21 cellular contexts compared by ENCODE assay signal in the genomic region with DNA sequence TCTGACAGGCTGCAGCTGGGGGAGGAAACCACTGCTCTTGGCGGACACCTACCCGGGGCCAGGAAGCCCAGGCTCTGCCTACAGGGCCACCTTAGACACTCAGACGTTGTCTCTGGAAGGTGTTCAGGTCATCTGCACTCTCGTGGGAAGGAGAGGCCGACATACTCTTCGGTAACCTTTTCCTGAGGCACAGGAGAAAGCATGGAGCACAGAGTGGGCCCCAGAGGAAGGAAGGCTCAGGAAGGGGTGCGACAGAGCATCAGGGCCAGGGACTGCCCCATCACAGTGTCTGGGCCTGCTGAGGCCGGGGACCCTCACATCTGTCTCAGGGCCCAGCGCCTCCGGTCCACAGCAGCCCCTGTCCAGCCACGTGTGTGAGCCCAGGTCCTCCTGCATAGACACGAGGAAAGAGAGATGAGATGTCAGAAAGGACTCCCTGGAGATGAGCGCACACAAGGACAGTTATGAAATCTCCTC. TPM values are rescaled to one million over a fixed set of nuclear protein-coding genes. Genes with fewer than 3 reads are reported as not detected.
A peak's percentile ranks its signal among the peaks of the same experiment; 100 is the strongest.
DNase-seq lines count a peak whose midpoint lies in the region; ATAC-seq and TF ChIP-seq lines count a peak whose summit lies in the region.
"Had no signal": no experiment of that assay in that cellular context is flagged by ENCODE, and none has a peak within 500 bp of the region (broad histone marks: within the 10 kb centered on the region; RNA-seq: fewer than 3 reads in every experiment).

No MANE protein-coding gene starts in this region.

- H3K27ac Mint-ChIP-seq in natural killer cell, result no peak overlapping the region
- no peak overlapping the region for H3K27ac Mint-ChIP-seq in natural killer cell treated with Interleukin-12 subunit alpha and Interleukin-12 subunit beta and Interleukin-15 and Interleukin-18, amount 100 ng/mL, for 72 hours
- H3K27ac Mint-ChIP-seq: activated naive CD8-positive, alpha-beta T cell treated with anti-CD3 and anti-CD28 coated beads, Interleukin-2, amount 50 U/mL, for 24 hours; CD8-positive, alpha-beta T cell had no signal

- H2AK5ac ChIP-seq in IMR-90 (ENCODE audit: low read depth, low read length), result peak overlapping the region; percentile 2

- dilution Hi-C loops in IMR-90 (cut with HindIII; ENCODE audit: low sequenced_read_pairs, unreplicated experiment), result no loop called here

- TF ChIP-seq POLR2A in IMR-90 (IDR thresholded peaks at IDR 0.05; ENCODE audit: low read depth, low read length) (no peak), stomach (IDR thresholded peaks at IDR 0.05) (no peak)

- H3K4me3 ChIP-seq in IMR-90 (ENCODE audit: insufficient read depth, low read depth, low read length) (no peak overlapping the region), dorsolateral prefrontal cortex (no peak overlapping the region), stomach (no peak overlapping the region)
- H3K4me3 ChIP-seq: cardiac muscle cell, mucosa of descending colon, PC-9, tibial nerve had no signal

- H4K91ac ChIP-seq in IMR-90 (ENCODE audit: insufficient read depth, low read depth, low read length), result no peak overlapping the region

- peak overlapping the region; percentile 34 for H2AFZ ChIP-seq in IMR-90 (replicated peaks; ENCODE audit: low read length, poor library complexity)
- H2AFZ ChIP-seq: PC-9 had no signal

- H3K79me1 ChIP-seq in IMR-90 (ENCODE audit: low read depth in 1 of 2, low read length in 2 of 2), result no peaks in the 10 kb centered on the region

- no peak overlapping the region for H3K4ac ChIP-seq in IMR-90 (ENCODE audit: low read depth, low read length)

- H4K8ac ChIP-seq in IMR-90 (ENCODE audit: low read depth in 2 of 2, low read length in 2 of 2), result no peak overlapping the region; a peak in 1 of 4 replicates

- no peak overlapping the region for H3K9ac ChIP-seq in IMR-90 (ENCODE audit: low read depth, low read length)

- no peak overlapping the region for H3K14ac ChIP-seq in IMR-90 (replicated peaks; ENCODE audit: low read depth, low read length)

- in situ Hi-C loops in IMR-90 (cut with MboI; ENCODE audit: low sequenced_read_pairs), result no loop called here

- TF ChIP-seq RAD21 in IMR-90 (IDR thresholded peaks at IDR 0.05; ENCODE audit: low read length), result no peak

- no peak overlapping the region for H3K23ac ChIP-seq in IMR-90 (ENCODE audit: low read depth, low read length)

- peaks cover 13% of the 10 kb centered on the region; the same call in 1 of the 2 replicates for H3K9me1 ChIP-seq in IMR-90 (ENCODE audit: insufficient read depth, low read length)

- no peaks in the 10 kb centered on the region for H3K4me1 Mint-ChIP-seq in natural killer cell
- no peaks in the 10 kb centered on the region for H3K4me1 Mint-ChIP-seq in natural killer cell treated with Interleukin-12 subunit alpha and Interleukin-12 subunit beta and Interleukin-15 and Interleukin-18, amount 100 ng/mL, for 72 hours (ENCODE audit: low read depth in 2 of 2)
- H3K4me1 Mint-ChIP-seq: activated naive CD8-positive, alpha-beta T cell treated with anti-CD3 and anti-CD28 coated beads, Interleukin-2, amount 50 U/mL, for 24 hours had no signal

- CTCF ChIA-PET in IMR-90 (lab: Yijun Ruan, JAX) (no interaction called here), GM10248 (lab: Yijun Ruan, JAX) (interaction anchor here (1.4 kb wide), 1 partner anchor 12 kb away, joined by 5 read pairs; no protein-coding TSS in a partner anchor)

- H3K9me3 ChIP-seq in IMR-90 (ENCODE audit: control insufficient read depth, insufficient read depth, low read length), result no peaks in the 10 kb centered on the region
- H3K9me3 ChIP-seq in stomach, result no peaks in the 10 kb centered on the region
- H3K9me3 ChIP-seq: mucosa of descending colon, tibial nerve had no signal

- no peaks in the 10 kb centered on the region for H4K20me1 ChIP-seq in IMR-90 (ENCODE audit: insufficient read depth, low read length)

- peaks cover 8% of the 10 kb centered on the region for H3K4me1 ChIP-seq in IMR-90 (ENCODE audit: control insufficient read depth, insufficient read depth, low read length)
- peaks cover 0 to 43% (median 14%) of the 10 kb centered on the region in 4 donors for H3K4me1 ChIP-seq in stomach

- H3K4me3 Mint-ChIP-seq in natural killer cell, result no peak overlapping the region
- H3K4me3 Mint-ChIP-seq in natural killer cell treated with Interleukin-12 subunit alpha and Interleukin-12 subunit beta and Interleukin-15 and Interleukin-18, amount 100 ng/mL, for 72 hours, result no peak overlapping the region
- H3K4me3 Mint-ChIP-seq: activated naive CD8-positive, alpha-beta T cell treated with anti-CD3 and anti-CD28 coated beads, Interleukin-2, amount 50 U/mL, for 24 hours; CD8-positive, alpha-beta T cell had no signal

- no peak overlapping the region for H3K56ac ChIP-seq in IMR-90 (ENCODE audit: extremely low read depth, insufficient read depth, low read length)

- no peak for TF ChIP-seq EP300 in stomach (IDR thresholded peaks at IDR 0.05)

- no peak overlapping the region for H2BK5ac ChIP-seq in IMR-90 (ENCODE audit: low read depth, low read length, poor library complexity, severe bottlenecking)

- H2AK9ac ChIP-seq in IMR-90 (replicated peaks; ENCODE audit: low read depth, low read length, poor library complexity), result no peak overlapping the region

- H3K4me2 ChIP-seq in IMR-90 (ENCODE audit: low read depth, low read length), result no peak overlapping the region
- H3K4me2 ChIP-seq: PC-9 had no signal

- POLR2A ChIA-PET in IMR-90 (lab: Charles Lee; ENCODE audit: unreplicated experiment) (no interaction called here), GM10248 (lab: Yijun Ruan, JAX) (no interaction called here)

- BruUV-seq in IMR-90 (replicated peaks; lab: Mats Ljungman, UMichigan), result no TSS peak

- ATAC-seq in IMR-90 (ENCODE audit: low read depth), result no peak
- ATAC-seq in natural killer cell, result no peak
- ATAC-seq in natural killer cell treated with Interleukin-12 subunit alpha and Interleukin-12 subunit beta and Interleukin-15 and Interleukin-18, amount 100 ng/mL, for 72 hours, result no peak
- ATAC-seq: activated naive CD8-positive, alpha-beta T cell treated with anti-CD3 and anti-CD28 coated beads, Interleukin-2, amount 50 U/mL, for 24 hours; CD8-positive, alpha-beta T cell; mucosa of descending colon had no signal

- no peak overlapping the region for H3K18ac ChIP-seq in IMR-90 (ENCODE audit: low read depth, low read length)

- no peaks in the 10 kb centered on the region; the same call in 1 of the 2 replicates for H3K27me3 ChIP-seq in IMR-90 (ENCODE audit: control insufficient read depth, insufficient read depth, low read length)
- H3K27me3 ChIP-seq in dorsolateral prefrontal cortex, result no peaks in the 10 kb centered on the region
- H3K27me3 ChIP-seq in stomach, result no peaks in the 10 kb centered on the region
- H3K27me3 ChIP-seq: cardiac muscle cell, tibial nerve had no signal

- H2BK20ac ChIP-seq in IMR-90 (ENCODE audit: low read depth, low read length), result no peak overlapping the region

- intact Hi-C loops in IMR-90 (cut with micrococcal nuclease), result no loop called here
- intact Hi-C loops in dorsolateral prefrontal cortex (cut with DNase I), result no loop called here
- intact Hi-C loops in stomach (cut with DNase I; ENCODE audit: low total_unique reads), result no loop called here
- intact Hi-C loops in natural killer cell (cut with micrococcal nuclease), result no loop called here

- TF ChIP-seq CTCF in IMR-90 (conservative IDR thresholded peaks at IDR 0.05; ENCODE audit: low read depth, low read length), result no peak
- TF ChIP-seq CTCF in dorsolateral prefrontal cortex (IDR thresholded peaks at IDR 0.05 in 54 of 56, conservative IDR thresholded peaks at IDR 0.05 in 2 of 56; ENCODE audit: low read depth in 1 of 56, partially characterized antibody in 56 of 56), result no peak
- no peak for TF ChIP-seq CTCF in stomach (IDR thresholded peaks at IDR 0.05)
- no peak for TF ChIP-seq CTCF in GM10248 (IDR thresholded peaks at IDR 0.05; ENCODE audit: control extremely low read depth, extremely low read depth, low read depth, missing control alignments)
- no peak for TF ChIP-seq CTCF in natural killer cell (IDR thresholded peaks at IDR 0.05)

- H3K36me3 ChIP-seq in IMR-90 (ENCODE audit: control insufficient read depth, insufficient read depth, low read length), result no peaks in the 10 kb centered on the region
- H3K36me3 ChIP-seq in stomach, result no peaks in the 10 kb centered on the region
- H3K36me3 ChIP-seq: cardiac muscle cell, tibial nerve had no signal

- H2BK120ac ChIP-seq in IMR-90 (ENCODE audit: low read depth, low read length), result no peak overlapping the region

- no peak overlapping the region for H4K5ac ChIP-seq in IMR-90 (ENCODE audit: low read depth, low read length)

- no peaks in the 10 kb centered on the region for H3K36me3 Mint-ChIP-seq in natural killer cell
- no peaks in the 10 kb centered on the region for H3K36me3 Mint-ChIP-seq in natural killer cell treated with Interleukin-12 subunit alpha and Interleukin-12 subunit beta and Interleukin-15 and Interleukin-18, amount 100 ng/mL, for 72 hours
- H3K36me3 Mint-ChIP-seq: CD8-positive, alpha-beta T cell had no signal

- 85% methylated on average over 9 of the region's 13 CpGs; no CpG with 5 or more reads in 1 of the 2 experiments for WGBS in IMR-90 (ENCODE audit: extremely low coverage in 2 of 2, insufficient read length in 1 of 2), 2 experiments
- WGBS in stomach, 5 donors, result 73 to 88% (median 77%) methylated on average over 10 to 13 of the region's 13 CpGs

- DNase-seq in IMR-90 (no peak), dorsolateral prefrontal cortex (no peak), mesenteric fat pad (ENCODE audit: low spot score) (peak; percentile 57), stomach (peak; percentile 16), GM10248 (ENCODE audit: extremely low spot score) (no peak), NCI-H345 (lab: John Stamatoyannopoulos, UW) (no peak), natural killer cell (no peak)
- no peak for DNase-seq in natural killer cell treated with Interleukin-12 subunit alpha and Interleukin-12 subunit beta and Interleukin-15 and Interleukin-18, amount 100 ng/mL, for 72 hours (ENCODE audit: low spot score)
- DNase-seq: activated CD4-positive, CD25-positive, alpha-beta regulatory T cell; activated naive CD8-positive, alpha-beta T cell treated with anti-CD3 and anti-CD28 coated beads, Interleukin-2, amount 50 U/mL, for 24 hours; DMS53; hippocampal formation; kidney glomerular epithelial cell; mucosa of descending colon; NCI-H1092; NCI-H2107; occipital lobe; PC-9 had no signal

- no peaks in the 10 kb centered on the region for H3K9me3 Mint-ChIP-seq in natural killer cell
- no peaks in the 10 kb centered on the region for H3K9me3 Mint-ChIP-seq in natural killer cell treated with Interleukin-12 subunit alpha and Interleukin-12 subunit beta and Interleukin-15 and Interleukin-18, amount 100 ng/mL, for 72 hours
- H3K9me3 Mint-ChIP-seq: activated naive CD8-positive, alpha-beta T cell treated with anti-CD3 and anti-CD28 coated beads, Interleukin-2, amount 50 U/mL, for 24 hours; CD8-positive, alpha-beta T cell had no signal

- no peak overlapping the region for H3K27ac ChIP-seq in IMR-90 (ENCODE audit: insufficient read depth, low read length)
- H3K27ac ChIP-seq in dorsolateral prefrontal cortex, result peak overlapping the region in 32 of 59 donors; percentile 4 to 79 (median 45)
- H3K27ac ChIP-seq in stomach, result peak overlapping the region in 3 of 5 donors; percentile 46 to 68 (median 67)
- H3K27ac ChIP-seq: cardiac muscle cell, PC-9 had no signal

- H2BK15ac ChIP-seq in IMR-90 (ENCODE audit: low read depth, low read length), result no peak overlapping the region; the same call in 2 of the 3 replicates

- peaks cover 4 to 8% of the 10 kb centered on the region in 2 donors for H3K27me3 Mint-ChIP-seq in natural killer cell (ENCODE audit: low read depth in 2 of 2)
- H3K27me3 Mint-ChIP-seq in natural killer cell treated with Interleukin-12 subunit alpha and Interleukin-12 subunit beta and Interleukin-15 and Interleukin-18, amount 100 ng/mL, for 72 hours, result peaks cover 4 to 6% of the 10 kb centered on the region in 2 donors

RNA-seq across cellular contexts. Expression of a gene that starts 18.2 kb away (rescaled TPM):
- total RNA-seq in IMR-90 (2012; rRNA removed) (10.8 and 12.9 TPM in 2 replicates), dorsolateral prefrontal cortex (100 to 1,000 TPM in 2 of 120 experiments, 10 to 100 TPM in 118; 24.6 to 104 (median 74.6) TPM), mesenteric fat pad (5.9 TPM), stomach (10 to 100 TPM in 1 of 5 donors, 1 to 10 TPM in 1, under 1 TPM in 2, not detected in 1; under 0.01 to 12.1 (median 2.4) TPM), natural killer cell (not detected)
- polyA plus RNA-seq in IMR-90 (2012; rRNA removed) (11.5 and 11.8 TPM in 2 replicates), stomach (1 to 10 TPM in 2 of 3 donors, under 1 TPM in 1; 0.83 to 2.1 (median 1.4) TPM)
- polyA plus RNA-seq in IMR-90 (2012; cell fraction: cytosol; rRNA removed), result 4.6 and 7.4 TPM in 2 replicates
- 20.6 and 35.3 TPM in 2 replicates for polyA plus RNA-seq in IMR-90 (2012; cell fraction: nucleus; rRNA removed; ENCODE audit: low replicate concordance)
- not detected for total RNA-seq in natural killer cell treated with Interleukin-12 subunit alpha and Interleukin-12 subunit beta and Interleukin-15 and Interleukin-18, amount 100 ng/mL, for 72 hours
- total RNA-seq: CD8-positive, alpha-beta T cell; PC-9 had no signal

Comparison
In these comparisons a context has a peak if more than half of its experiments do, and no peak if none do; other contexts are left out.
1. DNase-seq: peak in mesenteric fat pad (single experiment) and stomach (single experiment); none in IMR-90 (single experiment), dorsolateral prefrontal cortex (0 of 10), GM10248 (single experiment), NCI-H345 (single experiment), natural killer cell (single experiment) and natural killer cell treated with Interleukin-12 subunit alpha and Interleukin-12 subunit beta and Interleukin-15 and Interleukin-18, amount 100 ng/mL, for 72 hours (single experiment).